15 cellular contexts compared by ENCODE assay signal in genomic region chr12:7241404-7242005, GRCh38. TPM values are rescaled to one million over a fixed set of nuclear protein-coding genes. Genes with fewer than 3 reads are reported as not detected.
DNase-seq lines count a peak whose midpoint lies in the region; ATAC-seq and TF ChIP-seq lines count a peak whose summit lies in the region.
"Had no signal": no experiment of that assay in that cellular context is flagged by ENCODE, and none has a peak within 500 bp of the region (broad histone marks: within the 10 kb centered on the region; RNA-seq: fewer than 3 reads in every experiment).

No MANE protein-coding gene starts in this region.

- peaks cover 3% of the 10 kb centered on the region for H3K4me1 Mint-ChIP-seq in endothelial cell (ENCODE audit: unreplicated experiment)
- no peaks in the 10 kb centered on the region for H3K4me1 Mint-ChIP-seq in activated CD4-positive, alpha-beta T cell treated with anti-CD3 and anti-CD28 coated beads for 36 hours
- H3K4me1 Mint-ChIP-seq: central memory CD8-positive, alpha-beta T cell had no signal

- H3K36me3 ChIP-seq in sigmoid colon, result no peaks in the 10 kb centered on the region
- H3K36me3 ChIP-seq in heart right ventricle, result no peaks in the 10 kb centered on the region
- H3K36me3 ChIP-seq: left ventricle myocardium inferior had no signal

- no peaks in the 10 kb centered on the region for H3K27me3 Mint-ChIP-seq in endothelial cell (ENCODE audit: unreplicated experiment)
- H3K27me3 Mint-ChIP-seq in activated CD4-positive, alpha-beta T cell treated with anti-CD3 and anti-CD28 coated beads for 36 hours, result peaks cover 11% of the 10 kb centered on the region

- H3K27ac Mint-ChIP-seq in endothelial cell (ENCODE audit: unreplicated experiment), result peak overlapping the region; percentile 9
- no peak overlapping the region for H3K27ac Mint-ChIP-seq in activated CD4-positive, alpha-beta T cell treated with anti-CD3 and anti-CD28 coated beads for 36 hours
- H3K27ac Mint-ChIP-seq: activated CD4-positive, alpha-beta T cell treated with anti-CD3 and anti-CD28 coated beads, Interleukin-2, amount 10 ng/mL, durations not matched to agents 24 days and 14 days; activated naive CD8-positive, alpha-beta T cell treated with anti-CD3 and anti-CD28 coated beads, Interleukin-2, amount 10 ng/mL, durations not matched to agents 7 days and 5 days had no signal

- H3K4me1 ChIP-seq in sigmoid colon (no peaks in the 10 kb centered on the region), heart right ventricle (no peaks in the 10 kb centered on the region)
- H3K4me1 ChIP-seq: left ventricle myocardium inferior had no signal

- DNase-seq in GM03348 (ENCODE audit: low spot score) (peak; percentile 41), MV-4-11 (lab: John Stamatoyannopoulos, UW) (peak; percentile 29), endothelial cell (ENCODE audit: low spot score) (no peak), myocyte (ENCODE audit: low read depth) (peak; percentile 31), sigmoid colon (no peak), heart right ventricle (no peak)
- DNase-seq in activated CD4-positive, alpha-beta T cell treated with anti-CD3 and anti-CD28 coated beads for 36 hours, result no peak
- DNase-seq: activated CD4-positive, alpha-beta T cell treated with anti-CD3 and anti-CD28 coated beads, Interleukin-2, amount 10 ng/mL, durations not matched to agents 24 days and 14 days; activated naive CD8-positive, alpha-beta T cell treated with anti-CD3 and anti-CD28 coated beads, Interleukin-2, amount 10 ng/mL, durations not matched to agents 7 days and 5 days; activated T-cell treated with anti-CD3 and anti-CD28 coated beads, Interleukin-2, amount 50 U/mL, for 1 hour; left ventricle myocardium inferior; NCI-H1092; SIG-M5 had no signal

- TF ChIP-seq CTCF in endothelial cell (IDR thresholded peaks at IDR 0.05; ENCODE audit: unreplicated experiment), result no peak
- no peak for TF ChIP-seq CTCF in sigmoid colon (IDR thresholded peaks at IDR 0.05)
- no peak for TF ChIP-seq CTCF in heart right ventricle (IDR thresholded peaks at IDR 0.05)

- no peak for TF ChIP-seq POLR2A in sigmoid colon (IDR thresholded peaks at IDR 0.05)

- CTCF ChIA-PET in activated CD4-positive, alpha-beta T cell treated with anti-CD3 and anti-CD28 coated beads for 36 hours (lab: Charles Lee), result no interaction called here

- H3K27ac ChIP-seq in sigmoid colon, result no peak overlapping the region
- no peak overlapping the region for H3K27ac ChIP-seq in heart right ventricle
- H3K27ac ChIP-seq: left ventricle myocardium inferior had no signal

- no peak for ATAC-seq in activated CD4-positive, alpha-beta T cell treated with anti-CD3 and anti-CD28 coated beads for 36 hours
- ATAC-seq in GM19035 (IDR thresholded peaks at IDR 0.05; ENCODE audit: unreplicated experiment), result no peak
- ATAC-seq in heart right ventricle, result no peak

- H3K9me3 Mint-ChIP-seq in endothelial cell (ENCODE audit: unreplicated experiment), result no peaks in the 10 kb centered on the region
- peaks cover 2% of the 10 kb centered on the region for H3K9me3 Mint-ChIP-seq in activated CD4-positive, alpha-beta T cell treated with anti-CD3 and anti-CD28 coated beads for 36 hours (ENCODE audit: low read depth)
- H3K9me3 Mint-ChIP-seq: activated CD4-positive, alpha-beta T cell treated with anti-CD3 and anti-CD28 coated beads, Interleukin-2, amount 10 ng/mL, durations not matched to agents 24 days and 14 days; central memory CD8-positive, alpha-beta T cell had no signal

- H3K27me3 ChIP-seq in sigmoid colon (no peaks in the 10 kb centered on the region), heart right ventricle (peaks cover 0 to 6% (median 0%) of the 10 kb centered on the region in 7 donors)

- TF ChIP-seq EP300 in sigmoid colon (IDR thresholded peaks at IDR 0.05), result no peak

- no peak overlapping the region for H3K4me3 ChIP-seq in sigmoid colon
- no peak overlapping the region for H3K4me3 ChIP-seq in heart right ventricle
- H3K4me3 ChIP-seq: left ventricle myocardium inferior had no signal

- H3K4me3 Mint-ChIP-seq in endothelial cell (ENCODE audit: unreplicated experiment), result no peak overlapping the region
- H3K4me3 Mint-ChIP-seq in activated CD4-positive, alpha-beta T cell treated with anti-CD3 and anti-CD28 coated beads for 36 hours, result no peak overlapping the region
- H3K4me3 Mint-ChIP-seq: activated CD4-positive, alpha-beta T cell treated with anti-CD3 and anti-CD28 coated beads, Interleukin-2, amount 10 ng/mL, durations not matched to agents 24 days and 14 days; activated naive CD8-positive, alpha-beta T cell treated with anti-CD3 and anti-CD28 coated beads, Interleukin-2, amount 10 ng/mL, durations not matched to agents 7 days and 5 days; central memory CD8-positive, alpha-beta T cell had no signal

- H3K9me3 ChIP-seq in sigmoid colon (peaks cover 0 to 2% (median 0%) of the 10 kb centered on the region in 4 donors), heart right ventricle (peaks cover 0 to 18% (median 5%) of the 10 kb centered on the region in 11 donors)

- intact Hi-C loops in activated CD4-positive, alpha-beta T cell treated with anti-CD3 and anti-CD28 coated beads for 36 hours (cut with DNase I, micrococcal nuclease), result no loop called here
- intact Hi-C loops in sigmoid colon (cut with DNase I) (no loop called here), heart right ventricle (cut with DNase I) (no loop called here)

- WGBS in sigmoid colon, 2 donors, result 85 to 87% methylated on average over 3 of the region's 3 CpGs
- 79 to 87% methylated on average over 3 of the region's 3 CpGs for WGBS in heart right ventricle, 2 donors

- POLR2A ChIA-PET in activated CD4-positive, alpha-beta T cell treated with anti-CD3 and anti-CD28 coated beads for 36 hours (lab: Charles Lee), result no interaction called here

- no peaks in the 10 kb centered on the region for H3K36me3 Mint-ChIP-seq in endothelial cell (ENCODE audit: low read depth, unreplicated experiment)
- H3K36me3 Mint-ChIP-seq in activated CD4-positive, alpha-beta T cell treated with anti-CD3 and anti-CD28 coated beads for 36 hours (ENCODE audit: low read depth), result no peaks in the 10 kb centered on the region
- H3K36me3 Mint-ChIP-seq: activated naive CD8-positive, alpha-beta T cell treated with anti-CD3 and anti-CD28 coated beads, Interleukin-2, amount 10 ng/mL, durations not matched to agents 7 days and 5 days had no signal

RNA-seq across cellular contexts. Expression of gene PEX5, which starts 52.0 kb away (rescaled TPM):
- total RNA-seq in endothelial cell (ENCODE audit: unreplicated experiment) (22.2 TPM), myocyte (50.0 and 54.9 TPM in 2 replicates), sigmoid colon (10 to 100 TPM; 22.7 to 48.5 (median 35.3) TPM), heart right ventricle (10 to 100 TPM; 21.8 to 35.2 (median 29.3) TPM)
- polyA plus RNA-seq in myocyte (2012), result 42.8 TPM
- total RNA-seq in activated CD4-positive, alpha-beta T cell treated with anti-CD3 and anti-CD28 coated beads for 36 hours, result 10 to 100 TPM; 25.4 to 38.8 TPM
- polyA plus RNA-seq in sigmoid colon (10 to 100 TPM; 13.9 to 29.9 (median 27.0) TPM), heart right ventricle (10 to 100 TPM in 1 of 2 donors, 1 to 10 TPM in 1; 9.7 to 25.0 TPM)

Comparison
In these comparisons a context has a peak if more than half of its experiments do, and no peak if none do; other contexts are left out.
1. DNase-seq: peak in GM03348 (single experiment), MV-4-11 (single experiment) and myocyte (single experiment); none in endothelial cell (single experiment), activated CD4-positive, alpha-beta T cell treated with anti-CD3 and anti-CD28 coated beads for 36 hours (single experiment), sigmoid colon (single experiment) and heart right ventricle (0 of 2).